1 cellular context compared by ENCODE assay signal in the genomic region with DNA sequence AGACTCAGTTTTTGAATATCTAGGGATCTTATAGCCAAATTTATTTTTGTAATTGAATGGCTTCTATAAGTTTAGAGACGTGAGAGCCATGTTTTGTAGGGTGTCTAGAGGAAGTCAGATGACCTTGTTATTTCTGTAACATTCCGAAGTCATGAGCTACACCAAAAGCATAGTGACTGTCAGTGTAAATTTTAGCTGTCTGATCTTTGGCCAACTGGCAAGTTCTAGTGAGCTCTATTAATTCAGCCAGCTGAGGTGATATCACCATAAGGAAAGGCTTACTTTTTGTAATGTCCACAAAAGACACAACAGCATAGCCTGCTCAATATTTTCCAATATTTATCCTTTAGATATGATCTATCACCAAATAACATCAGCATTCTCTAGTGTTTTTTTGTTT.
A peak's percentile ranks its signal among the peaks of the same experiment; 100 is the strongest.
TF ChIP-seq lines count a peak whose summit lies in the region.

No MANE protein-coding gene starts in this region.

TF ChIP-seq in SK-N-SH, 30 proteins besides CTCF, POLR2A, EP300 and RAD21 (continued from another document):
- TF ChIP-seq, protein P1, sequence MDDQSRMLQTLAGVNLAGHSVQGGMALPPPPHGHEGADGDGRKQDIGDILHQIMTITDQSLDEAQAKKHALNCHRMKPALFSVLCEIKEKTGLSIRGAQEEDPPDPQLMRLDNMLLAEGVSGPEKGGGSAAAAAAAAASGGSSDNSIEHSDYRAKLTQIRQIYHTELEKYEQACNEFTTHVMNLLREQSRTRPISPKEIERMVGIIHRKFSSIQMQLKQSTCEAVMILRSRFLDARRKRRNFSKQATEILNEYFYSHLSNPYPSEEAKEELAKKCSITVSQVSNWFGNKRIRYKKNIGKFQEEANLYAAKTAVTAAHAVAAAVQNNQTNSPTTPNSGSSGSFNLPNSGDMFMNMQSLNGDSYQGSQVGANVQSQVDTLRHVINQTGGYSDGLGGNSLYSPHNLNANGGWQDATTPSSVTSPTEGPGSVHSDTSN (IDR thresholded peaks at IDR 0.05) = peak; percentile 70
